8 cellular contexts compared by ENCODE assay signal in genomic region chr2:70978388-70979357, GRCh38. TPM values are rescaled to one million over a fixed set of nuclear protein-coding genes. Genes with fewer than 3 reads are reported as not detected.
DNase-seq lines count a peak whose midpoint lies in the region; ATAC-seq and TF ChIP-seq lines count a peak whose summit lies in the region.

ANKRD53 (plus strand) TSS chr2:70978630; CDS start chr2:70978646, 16 bp downstream.

- H3K79me2 ChIP-seq in osteoblast (ENCODE audit: insufficient read depth, low read length) = no peaks in the 10 kb centered on the region

- H3K27ac ChIP-seq in CD8-positive, alpha-beta T cell (ENCODE audit: low read depth, low read length) = peak within 1 kb of the TSS; percentile 44
- peak within 1 kb of the TSS; percentile 94 for H3K27ac ChIP-seq in osteoblast (ENCODE audit: low read depth, low read length)

- peak; percentile 41 for ATAC-seq in CD8-positive, alpha-beta T cell
- ATAC-seq in HG03571 (IDR thresholded peaks at IDR 0.05; ENCODE audit: unreplicated experiment) = peak; percentile 35
- ATAC-seq in activated T-cell treated with anti-CD3 and anti-CD28 coated beads, Interleukin-2, amount 50 U/mL, for 4 hours = peak in 1 of 2 donors; percentile 42
- peak; percentile 83 for ATAC-seq in Right ventricle myocardium inferior
- no peak for ATAC-seq in GM18519 (IDR thresholded peaks at IDR 0.05; ENCODE audit: low FRiP score, unreplicated experiment)
- ATAC-seq in GM21423 (IDR thresholded peaks at IDR 0.05; ENCODE audit: unreplicated experiment) = no peak

- H3K36me3 Mint-ChIP-seq in CD8-positive, alpha-beta T cell = no peaks in the 10 kb centered on the region
- no peaks in the 10 kb centered on the region for H3K36me3 Mint-ChIP-seq in activated T-cell treated with anti-CD3 and anti-CD28 coated beads, Interleukin-2, amount 50 U/mL, for 4 hours (ENCODE audit: insufficient read depth)

- POLR2A ChIA-PET in CD8-positive, alpha-beta T cell (lab: Charles Lee) = interaction anchor here (1.0 kb wide), 1 partner anchor 22 kb away, joined by 3 read pairs; no protein-coding TSS in a partner anchor

- peaks cover 17% of the 10 kb centered on the region for H3K4me1 ChIP-seq in CD8-positive, alpha-beta T cell (ENCODE audit: insufficient read depth, low read length)
- H3K4me1 ChIP-seq in osteoblast (ENCODE audit: insufficient read depth, low read length) = peaks cover 19% of the 10 kb centered on the region

- peak within 1 kb of the TSS; percentile 85 for H3K4me3 Mint-ChIP-seq in CD8-positive, alpha-beta T cell
- H3K4me3 Mint-ChIP-seq in activated T-cell treated with anti-CD3 and anti-CD28 coated beads, Interleukin-2, amount 50 U/mL, for 4 hours = peak within 1 kb of the TSS; percentile 83

- CTCF ChIA-PET in CD8-positive, alpha-beta T cell (lab: Charles Lee) = interaction anchor here (0.6 to 2.6 kb wide), 8 partner anchors 8 to 284 kb away, joined by 3 to 23 read pairs (median 4); no protein-coding TSS in a partner anchor

- H3K4me3 ChIP-seq in CD8-positive, alpha-beta T cell (ENCODE audit: low read depth, low read length) = peak within 1 kb of the TSS; percentile 59
- peak within 1 kb of the TSS; percentile 88 for H3K4me3 ChIP-seq in osteoblast (ENCODE audit: insufficient read depth, low read length)

- peak within 1 kb of the TSS; percentile 90 for H3K4me2 ChIP-seq in osteoblast (ENCODE audit: insufficient read depth, low read length)

- peak in 2 of 7 experiments; percentile 25 to 62 for DNase-seq in CD8-positive, alpha-beta T cell
- DNase-seq in activated T-cell treated with anti-CD3 and anti-CD28 coated beads, Interleukin-2, amount 50 U/mL, for 4 hours = no peak
- peak; percentile 82 for DNase-seq in Right ventricle myocardium inferior (ENCODE audit: missing footprints)
- DNase-seq in osteoblast (ENCODE audit: insufficient read length, low spot score, missing footprints) = peak; percentile 90
- no peak for DNase-seq in A172 (ENCODE audit: low spot score)

- no peaks in the 10 kb centered on the region for H3K27me3 Mint-ChIP-seq in CD8-positive, alpha-beta T cell (ENCODE audit: low read depth)
- peaks cover 2% of the 10 kb centered on the region for H3K27me3 Mint-ChIP-seq in activated T-cell treated with anti-CD3 and anti-CD28 coated beads, Interleukin-2, amount 50 U/mL, for 4 hours (ENCODE audit: low read depth)

- H2AFZ ChIP-seq in osteoblast (ENCODE audit: low read length) = peak within 1 kb of the TSS; percentile 96

- H3K9me3 Mint-ChIP-seq in CD8-positive, alpha-beta T cell = no peaks in the 10 kb centered on the region
- H3K9me3 Mint-ChIP-seq in activated T-cell treated with anti-CD3 and anti-CD28 coated beads, Interleukin-2, amount 50 U/mL, for 4 hours = no peaks in the 10 kb centered on the region

- no peaks in the 10 kb centered on the region for H4K20me1 ChIP-seq in osteoblast (ENCODE audit: insufficient read depth, low read length)

- no peaks in the 10 kb centered on the region for H3K36me3 ChIP-seq in CD8-positive, alpha-beta T cell (ENCODE audit: insufficient read depth, low read length)
- H3K36me3 ChIP-seq in osteoblast (ENCODE audit: insufficient read depth, low read length) = no peaks in the 10 kb centered on the region

- peaks cover 20% of the 10 kb centered on the region for H3K4me1 Mint-ChIP-seq in CD8-positive, alpha-beta T cell (ENCODE audit: low read depth)
- peaks cover 14% of the 10 kb centered on the region for H3K4me1 Mint-ChIP-seq in activated T-cell treated with anti-CD3 and anti-CD28 coated beads, Interleukin-2, amount 50 U/mL, for 4 hours (ENCODE audit: low read depth)

- H3K27me3 ChIP-seq in CD8-positive, alpha-beta T cell (ENCODE audit: insufficient read depth, low read length) = no peaks in the 10 kb centered on the region
- H3K27me3 ChIP-seq in osteoblast (ENCODE audit: insufficient read depth, low read length) = no peaks in the 10 kb centered on the region

- no peak for TF ChIP-seq CTCF in CD8-positive, alpha-beta T cell (IDR thresholded peaks at IDR 0.05)
- no peak for TF ChIP-seq CTCF in osteoblast (IDR thresholded peaks at IDR 0.05; ENCODE audit: extremely low read depth, low read depth, low read length)

- intact Hi-C loops in CD8-positive, alpha-beta T cell (cut with DNase I, micrococcal nuclease) = loop anchor here in 1 of 2 experiments (5.0 kb wide), 1 partner anchor 154 kb away; the partner anchor contains the start of genes MCEE and MPHOSPH10
- intact Hi-C loops in Right ventricle myocardium inferior (cut with DNase I) = no loop called here

- no peaks in the 10 kb centered on the region for H3K9me3 ChIP-seq in CD8-positive, alpha-beta T cell (ENCODE audit: low read length)
- H3K9me3 ChIP-seq in osteoblast (ENCODE audit: low read depth, low read length) = no peaks in the 10 kb centered on the region

- peak within 1 kb of the TSS; percentile 89 for H3K27ac Mint-ChIP-seq in CD8-positive, alpha-beta T cell

RNA-seq across cellular contexts. Expression of gene ANKRD53, which starts in this region (rescaled TPM):
- 1 to 10 TPM in 1 of 2 experiments, under 1 TPM in 1; 0.69 to 1.7 TPM for total RNA-seq in CD8-positive, alpha-beta T cell
- total RNA-seq in activated T-cell treated with anti-CD3 and anti-CD28 coated beads, Interleukin-2, amount 50 U/mL, for 4 hours = not detected
- total RNA-seq in Right ventricle myocardium inferior (0.54 TPM), osteoblast (0.88 and 1.1 TPM in 2 replicates)
- not detected in 2 replicates for total RNA-seq in A172 (2014; rRNA removed; shearing (Covaris generic))

Comparison
In these comparisons a context has a peak if more than half of its experiments do, and no peak if none do; other contexts are left out.
1. Peak in DNase-seq and ATAC-seq in Right ventricle myocardium inferior; RNA of the gene not detected or under 1 TPM.
2. ATAC-seq: peak in CD8-positive, alpha-beta T cell (single experiment) and HG03571 (single experiment); none in GM18519 (single experiment) and GM21423 (single experiment).